1 cellular context compared by ENCODE assay signal in genomic region chr2:25042321-25043240, GRCh38.
TF ChIP-seq lines count a peak whose summit lies in the region.

No MANE protein-coding gene starts in this region.

TF ChIP-seq in HepG2, 621 proteins besides CTCF, POLR2A, EP300 and RAD21 (continued from another document and continues in another):
- TF ChIP-seq ZNF800 (CRISPR knock-in tag; IDR thresholded peaks at IDR 0.05) (peak; percentile 23; the same call in 1 of the 2 replicates), SPEN (CRISPR knock-in tag; IDR thresholded peaks at IDR 0.05; ENCODE audit: low read depth) (0 out of 2 replicates have a peak, but pooled peaks have one; percentile 16), BCL3 (CRISPR knock-in tag; IDR thresholded peaks at IDR 0.05) (0 out of 2 replicates have a peak, but pooled peaks have one; percentile 13), CBX2 (IDR thresholded peaks at IDR 0.05; ENCODE audit: low read depth, low read length) (peak; percentile 73; the same call in 1 of the 2 replicates), CBX2 (CRISPR knock-in tag; IDR thresholded peaks at IDR 0.05; ENCODE audit: low read depth) (no peak), GTF2F1 (IDR thresholded peaks at IDR 0.05; ENCODE audit: low read length) (no peak), EZH2 (conservative IDR thresholded peaks at IDR 0.05; ENCODE audit: low read depth, low read length) (peak; percentile 74; the same call in 1 of the 2 replicates), ZSCAN25 (CRISPR knock-in tag; IDR thresholded peaks at IDR 0.05) (no peak; the same call in 1 of the 2 replicates), ZNF260 (CRISPR knock-in tag; IDR thresholded peaks at IDR 0.05; ENCODE audit: borderline replicate concordance, low read depth) (no peak), PHB2 (IDR thresholded peaks at IDR 0.05; ENCODE audit: partially characterized antibody) (no peak), AGO2 (optimal IDR thresholded peaks at IDR 0.05; ENCODE audit: low read depth, low read length) (peak; percentile 20), ZNF547 (CRISPR knock-in tag; IDR thresholded peaks at IDR 0.05) (0 out of 2 replicates have a peak, but pooled peaks have one; percentile 22), NFKB2 (CRISPR knock-in tag; IDR thresholded peaks at IDR 0.05; ENCODE audit: borderline replicate concordance) (0 out of 2 replicates have a peak, but pooled peaks have one; percentile 24), ZNF605 (CRISPR knock-in tag; IDR thresholded peaks at IDR 0.05) (peak; percentile 65), CCDC6 (CRISPR knock-in tag; IDR thresholded peaks at IDR 0.05) (peak; percentile 72; the same call in 1 of the 2 replicates), THAP11 (CRISPR knock-in tag; IDR thresholded peaks at IDR 0.05) (peak; percentile 9; the same call in 1 of the 2 replicates), ZNF430 (CRISPR knock-in tag; IDR thresholded peaks at IDR 0.05) (peak; percentile 4; the same call in 1 of the 2 replicates), KLF9 (CRISPR knock-in tag; IDR thresholded peaks at IDR 0.05; ENCODE audit: low read depth) (no peak), MXD4 (CRISPR knock-in tag; IDR thresholded peaks at IDR 0.05) (peak; percentile 30; the same call in 1 of the 2 replicates), PRMT3 (CRISPR knock-in tag; IDR thresholded peaks at IDR 0.05; ENCODE audit: borderline replicate concordance, low read depth) (0 out of 2 replicates have a peak, but pooled peaks have one; percentile 33), MTERF4 (CRISPR knock-in tag; IDR thresholded peaks at IDR 0.05) (0 out of 2 replicates have a peak, but pooled peaks have one; percentile 23), ZMYM4 (CRISPR knock-in tag; IDR thresholded peaks at IDR 0.05) (no peak), ARNT (IDR thresholded peaks at IDR 0.05) (no peak), HNRNPLL (IDR thresholded peaks at IDR 0.05; ENCODE audit: low read depth, low read length, poor library complexity, severe bottlenecking) (peak; percentile 83), THAP9 (CRISPR knock-in tag; IDR thresholded peaks at IDR 0.05; ENCODE audit: borderline replicate concordance) (peak; percentile 26; the same call in 1 of the 2 replicates), AGO1 (IDR thresholded peaks at IDR 0.05; ENCODE audit: low read depth, low read length, poor library complexity, severe bottlenecking) (peak; percentile 35), ZNF549 (CRISPR knock-in tag; IDR thresholded peaks at IDR 0.05) (peak; percentile 4; the same call in 1 of the 2 replicates), PRPF4 (IDR thresholded peaks at IDR 0.05; ENCODE audit: low read depth, low read length, poor library complexity, severe bottlenecking) (no peak), RBM39 (IDR thresholded peaks at IDR 0.05; ENCODE audit: low read depth, low read length, poor library complexity, severe bottlenecking) (peak; percentile 23), ZNF616 (CRISPR knock-in tag; IDR thresholded peaks at IDR 0.05; ENCODE audit: low read depth) (0 out of 2 replicates have a peak, but pooled peaks have one; percentile 24), TRAFD1 (CRISPR knock-in tag; IDR thresholded peaks at IDR 0.05; ENCODE audit: borderline replicate concordance) (no peak), DNMT1 (CRISPR knock-in tag; IDR thresholded peaks at IDR 0.05) (0 out of 2 replicates have a peak, but pooled peaks have one; percentile 44), NR1H2 (CRISPR knock-in tag; IDR thresholded peaks at IDR 0.05; ENCODE audit: borderline replicate concordance, low read depth) (no peak), BRF2 (CRISPR knock-in tag; IDR thresholded peaks at IDR 0.05) (0 out of 2 replicates have a peak, but pooled peaks have one; percentile 58), SNAPC4 (CRISPR knock-in tag; IDR thresholded peaks at IDR 0.05) (no peak), KMT2A (CRISPR knock-in tag; IDR thresholded peaks at IDR 0.05) (0 out of 2 replicates have a peak, but pooled peaks have one; percentile 14), ZNF446 (CRISPR knock-in tag; IDR thresholded peaks at IDR 0.05) (peak; percentile 52; the same call in 1 of the 2 replicates), ZNF333 (CRISPR knock-in tag; IDR thresholded peaks at IDR 0.05; ENCODE audit: borderline replicate concordance) (no peak), ELK4 (CRISPR knock-in tag; IDR thresholded peaks at IDR 0.05; ENCODE audit: borderline replicate concordance) (no peak), RNF2 (conservative IDR thresholded peaks at IDR 0.05; ENCODE audit: low read depth) (peak; percentile 63; the same call in 1 of the 2 replicates), MYPOP (CRISPR knock-in tag; IDR thresholded peaks at IDR 0.05) (peak; percentile 60; the same call in 1 of the 2 replicates), ZNF564 (CRISPR knock-in tag; IDR thresholded peaks at IDR 0.05) (peak; percentile 80; the same call in 1 of the 2 replicates), SALL2 (CRISPR knock-in tag; IDR thresholded peaks at IDR 0.05) (peak; percentile 12; the same call in 1 of the 2 replicates), ZNF274 (CRISPR knock-in tag; IDR thresholded peaks at IDR 0.05) (0 out of 2 replicates have a peak, but pooled peaks have one; percentile 16), WIZ (CRISPR knock-in tag; IDR thresholded peaks at IDR 0.05) (no peak)
